18 cellular contexts compared by ENCODE assay signal in genomic region chr6:12474167-12475140, GRCh38.
DNase-seq lines count a peak whose midpoint lies in the region; ATAC-seq, FAIRE-seq and TF ChIP-seq lines count a peak whose summit lies in the region.
"Had no signal": no experiment of that assay in that cellular context is flagged by ENCODE, and none has a peak within 500 bp of the region (broad histone marks: within the 10 kb centered on the region; RNA-seq: fewer than 3 reads in every experiment).

No MANE protein-coding gene starts in this region.

- no peak overlapping the region for H2AFZ ChIP-seq in keratinocyte (ENCODE audit: control insufficient read depth, low read length)

- H4K20me1 ChIP-seq in keratinocyte (ENCODE audit: control insufficient read depth, extremely low read depth, insufficient read depth, low read length), result no peaks in the 10 kb centered on the region

- TF ChIP-seq POLR2A in breast epithelium (IDR thresholded peaks at IDR 0.05), result no peak

- H3K4me3 ChIP-seq in breast epithelium (no peak overlapping the region), keratinocyte (ENCODE audit: control insufficient read depth in 2 of 3, extremely low read depth in 1 of 3, insufficient read depth in 2 of 3, low read depth in 1 of 3, low read length in 3 of 3) (no peak overlapping the region), stomach smooth muscle (ENCODE audit: low read length in 2 of 2) (no peak overlapping the region)
- H3K4me3 ChIP-seq: K562 had no signal

- no peaks in the 10 kb centered on the region for H3K79me2 ChIP-seq in keratinocyte (ENCODE audit: control insufficient read depth, insufficient read depth, low read length)

- H3K4me2 ChIP-seq in keratinocyte (ENCODE audit: control insufficient read depth, extremely low read depth, insufficient read depth, low read depth, low read length), result peak overlapping the region; percentile 54
- H3K4me2 ChIP-seq: SK-N-SH had no signal

- H3K4me1 ChIP-seq in breast epithelium (no peaks in the 10 kb centered on the region), keratinocyte (ENCODE audit: control insufficient read depth, extremely low read depth, insufficient read depth, low read length) (peaks cover 34% of the 10 kb centered on the region), stomach smooth muscle (ENCODE audit: control insufficient read depth, insufficient read depth, low read length) (peaks cover 10% of the 10 kb centered on the region)

- dilution Hi-C loops in keratinocyte (cut with MboI; ENCODE audit: extremely low pct_ligation_motif_present, low sequenced_read_pairs), result no loop called here

- H3K36me3 ChIP-seq in breast epithelium, result no peaks in the 10 kb centered on the region
- no peaks in the 10 kb centered on the region for H3K36me3 ChIP-seq in keratinocyte (ENCODE audit: control insufficient read depth in 2 of 2, extremely low read depth in 1 of 2, insufficient read depth in 2 of 2, low read length in 2 of 2)
- no peaks in the 10 kb centered on the region for H3K36me3 ChIP-seq in stomach smooth muscle (ENCODE audit: control insufficient read depth in 2 of 2, insufficient read depth in 2 of 2, low read length in 2 of 2)

- no peaks in the 10 kb centered on the region for H3K27me3 ChIP-seq in breast epithelium
- H3K27me3 ChIP-seq in keratinocyte (ENCODE audit: control insufficient read depth, extremely low read depth, insufficient read depth, low read length), result no peaks in the 10 kb centered on the region
- H3K27me3 ChIP-seq in stomach smooth muscle (ENCODE audit: control insufficient read depth in 1 of 2, insufficient read depth in 2 of 2, low read length in 2 of 2), result no peaks in the 10 kb centered on the region

- DNase-seq in M059J (ENCODE audit: low read depth), result peak; percentile 64
- DNase-seq in breast epithelium (ENCODE audit: low spot score in 2 of 2), result no peak
- DNase-seq in keratinocyte (ENCODE audit: low read depth, low spot score), result peak; percentile 76
- DNase-seq in posterior vena cava (ENCODE audit: low spot score), result no peak
- no peak for DNase-seq in COLO829 (ENCODE audit: low spot score)
- DNase-seq: activated effector memory CD4-positive, alpha-beta T cell treated with anti-CD3 and anti-CD28 coated beads, Interleukin-2, amount 50 U/mL, for 16 hours; caudate nucleus; CD4-positive, alpha-beta memory T cell; DMS79; erythroblast; NCI-H2029 treated with DMSO at 0.1 percent for 48 hours; NCI-H446; SK-N-SH had no signal

- H3K9ac ChIP-seq in keratinocyte (ENCODE audit: control insufficient read depth, extremely low read depth, insufficient read depth, low read length) (peak overlapping the region; percentile 61), stomach smooth muscle (ENCODE audit: low read length in 2 of 2) (no peak overlapping the region)
- H3K9ac ChIP-seq: SK-N-SH had no signal

- TF ChIP-seq CTCF in breast epithelium (IDR thresholded peaks at IDR 0.05) (no peak), keratinocyte (optimal IDR thresholded peaks at IDR 0.05 in 1 of 3, IDR thresholded peaks at IDR 0.05 in 1 of 3, conservative IDR thresholded peaks at IDR 0.05 in 1 of 3; ENCODE audit: extremely low read depth in 1 of 3, insufficient read depth in 2 of 3, low read length in 3 of 3) (no peak)

- peak overlapping the region; percentile 20 to 77 for H3K27ac ChIP-seq in breast epithelium
- peak overlapping the region; percentile 74 for H3K27ac ChIP-seq in keratinocyte (ENCODE audit: control insufficient read depth, insufficient read depth, low read length)
- H3K27ac ChIP-seq in stomach smooth muscle (ENCODE audit: low read length), result peak overlapping the region; percentile 13

- intact Hi-C loops in breast epithelium (cut with DNase I; ENCODE audit: low total_unique reads) (loop anchor here (1.0 kb wide), 1 partner anchor 14 kb away; no protein-coding TSS in a partner anchor), posterior vena cava (cut with DNase I) (no loop called here)

- no peak for ATAC-seq in GM21825 (IDR thresholded peaks at IDR 0.05; ENCODE audit: unreplicated experiment)
- ATAC-seq: K562 had no signal

- peak; percentile 82 for FAIRE-seq in keratinocyte (lab: Jason Lieb, UNC)
- FAIRE-seq: GM12892, K562, RCC 7860 had no signal

- no peaks in the 10 kb centered on the region for H3K9me1 ChIP-seq in keratinocyte (ENCODE audit: control insufficient read depth, extremely low read depth, insufficient read depth, low read length)

- H3K9me3 ChIP-seq in breast epithelium, result no peaks in the 10 kb centered on the region
- no peaks in the 10 kb centered on the region for H3K9me3 ChIP-seq in keratinocyte (ENCODE audit: control insufficient read depth, low read depth, low read length)
- no peaks in the 10 kb centered on the region for H3K9me3 ChIP-seq in stomach smooth muscle (ENCODE audit: control insufficient read depth in 2 of 2, low read length in 2 of 2)
- H3K9me3 ChIP-seq: SK-N-SH had no signal

Comparison
In these comparisons a context has a peak if more than half of its experiments do, and no peak if none do; other contexts are left out.
1. DNase-seq: peak in M059J (single experiment) and keratinocyte (single experiment); none in breast epithelium (0 of 2), posterior vena cava (single experiment) and COLO829 (single experiment).
2. H3K27ac ChIP-seq: peak in every context shown above with its lines; median percentile 74 in keratinocyte; 48 in breast epithelium; 13 in stomach smooth muscle.